ENCODE assay signal across 9 cellular contexts in the genomic region with DNA sequence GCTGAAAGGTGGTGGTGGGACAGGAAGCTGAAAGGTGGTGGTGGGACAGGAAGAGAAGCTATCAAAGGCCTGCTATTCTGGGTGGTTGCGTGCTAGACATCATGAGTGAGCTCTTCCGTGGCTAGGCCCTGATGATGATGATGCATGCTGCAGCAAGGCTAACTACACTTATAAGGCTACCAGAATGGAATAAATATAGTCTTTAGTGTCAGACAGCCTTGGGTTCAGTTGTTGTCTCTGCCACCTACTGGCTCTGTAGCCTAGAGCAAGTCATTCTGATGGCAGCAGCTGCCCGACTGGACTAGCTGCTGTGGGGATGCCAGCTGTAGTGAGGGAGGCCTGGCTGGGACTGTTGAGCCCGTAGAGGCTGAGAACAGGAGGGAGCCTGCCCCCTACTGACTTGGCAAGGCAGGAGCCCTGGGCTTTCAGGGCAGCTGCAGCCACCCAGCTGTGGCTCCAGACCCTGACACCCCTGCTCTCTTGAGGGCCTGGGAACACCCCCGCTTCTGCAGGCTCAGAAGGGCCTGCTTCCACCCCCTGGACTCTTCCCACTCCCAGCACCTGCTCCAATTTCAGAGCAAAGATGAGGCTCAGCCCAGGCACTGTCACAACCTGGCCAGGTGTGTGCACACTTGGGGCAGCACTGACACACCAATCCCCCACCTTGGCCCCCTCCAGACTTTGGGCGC. TPM values are rescaled to one million over a fixed set of nuclear protein-coding genes. Genes with fewer than 3 reads are reported as not detected.
DNase-seq lines count a peak whose midpoint lies in the region; ATAC-seq and TF ChIP-seq lines count a peak whose summit lies in the region.
"Had no signal": no experiment of that assay in that cellular context is flagged by ENCODE, and none has a peak within 500 bp of the region (broad histone marks: within the 10 kb centered on the region; RNA-seq: fewer than 3 reads in every experiment).

No MANE protein-coding gene starts in this region.

- H3K4me3 ChIP-seq in BJ (ENCODE audit: low read depth, low read length) (no peak overlapping the region), body of pancreas (no peak overlapping the region)

- CTCF ChIA-PET in BJ (lab: Yijun Ruan, JAX) = interaction anchor here (0.6 to 2.2 kb wide), 5 partner anchors 8 to 427 kb away, joined by 3 to 17 read pairs (median 3); a partner anchor contains a TSS

- peaks cover 16 to 30% (median 16%) of the 10 kb centered on the region in 3 donors for H3K4me1 Mint-ChIP-seq in naive B cell

- DNase-seq in BJ (ENCODE audit: low read depth) = no peak
- peak; percentile 63 for DNase-seq in activated CD8-positive, alpha-beta memory T cell treated with anti-CD3 and anti-CD28 coated beads, Interleukin-2, amount 50 U/mL, for 4 hours
- DNase-seq in naive B cell = no peak
- DNase-seq in LoVo (ENCODE audit: low spot score) = no peak
- no peak for DNase-seq in body of pancreas
- no peak for DNase-seq in NCI-H1092 treated with DMSO at 0.1 percent for 48 hours (lab: John Stamatoyannopoulos, UW)

- H3K27ac ChIP-seq in body of pancreas = no peak overlapping the region

- H3K36me3 Mint-ChIP-seq in naive B cell = no peaks in the 10 kb centered on the region

- TF ChIP-seq CTCF in BJ (IDR thresholded peaks at IDR 0.05; ENCODE audit: insufficient read depth, low read depth, low read length) (0 out of 2 replicates have a peak, but pooled peaks have one; percentile 18), body of pancreas (IDR thresholded peaks at IDR 0.05) (no peak)

- no peaks in the 10 kb centered on the region for H3K4me1 ChIP-seq in body of pancreas

- no peaks in the 10 kb centered on the region for H3K27me3 Mint-ChIP-seq in naive B cell

- POLR2A ChIA-PET in BJ (lab: Charles Lee) = no interaction called here

- ATAC-seq in GM19468 (IDR thresholded peaks at IDR 0.05; ENCODE audit: extremely low read depth, unreplicated experiment) (peak; percentile 91), HG03565 (IDR thresholded peaks at IDR 0.05; ENCODE audit: unreplicated experiment) (peak; percentile 70), naive B cell (ENCODE audit: low read depth in 2 of 2) (peak; percentile 52 to 55), body of pancreas (no peak)

- WGBS in body of pancreas, 2 donors = 85% methylated on average over 5 to 6 of the region's 6 CpGs

- no peaks in the 10 kb centered on the region for H3K9me3 ChIP-seq in body of pancreas

- H3K27me3 ChIP-seq in BJ (ENCODE audit: control insufficient read depth, insufficient read depth, low read length) (no peaks in the 10 kb centered on the region), body of pancreas (no peaks in the 10 kb centered on the region)

- H3K36me3 ChIP-seq in BJ (ENCODE audit: control insufficient read depth, insufficient read depth, low read length) (no peaks in the 10 kb centered on the region), body of pancreas (replicated peaks in 1 of 2; ENCODE audit: insufficient read depth in 1 of 2, low read depth in 2 of 2) (no peaks in the 10 kb centered on the region)

- intact Hi-C loops in body of pancreas (cut with DNase I) = no loop called here

- peak overlapping the region in 5 of 8 donors; percentile 0 to 78 (median 53) for H3K4me3 Mint-ChIP-seq in naive B cell

- peak overlapping the region in 5 of 6 donors; percentile 14 to 86 (median 67) for H3K27ac Mint-ChIP-seq in naive B cell

- no peak for TF ChIP-seq POLR2A in body of pancreas (IDR thresholded peaks at IDR 0.05)

- H3K9me3 Mint-ChIP-seq in naive B cell = peaks cover 0 to 5% (median 1%) of the 10 kb centered on the region in 7 donors

RNA-seq across cellular contexts. Expression of a gene that starts 21.4 kb away (rescaled TPM):
- polyA plus RNA-seq in BJ (2011; rRNA removed) = 0.07 TPM in 1 of 2 replicates, not detected in the other
- not detected in 2 replicates for polyA minus RNA-seq in BJ (2011; rRNA and poly(A)+ RNA removed)
- polyA plus RNA-seq in naive B cell (ENCODE audit: low read depth in 6 of 6) = 1 to 10 TPM in 3 of 6 donors, under 1 TPM in 3; 0.12 to 4.9 (median 1.4) TPM
- total RNA-seq in body of pancreas = not detected
- total RNA-seq: fibroblast of lung had no signal

RNA-seq across cellular contexts. Expression of a gene that starts 57.9 kb away (rescaled TPM):
- polyA plus RNA-seq in BJ (2011; rRNA removed) (0.64 and 0.71 TPM in 2 replicates), naive B cell (ENCODE audit: low read depth in 6 of 6) (1 to 10 TPM in 4 of 6 donors, under 1 TPM in 2; 0.54 to 3.8 (median 1.5) TPM)
- polyA minus RNA-seq in BJ (2011; rRNA and poly(A)+ RNA removed) = 1.5 and 1.7 TPM in 2 replicates
- total RNA-seq in body of pancreas = 10 to 100 TPM in 1 of 2 donors, 1 to 10 TPM in 1; 5.2 to 23.4 TPM
